Comparison of ENCODE assay signal across 8 cellular contexts in genomic region chr9:72305102-72305546, GRCh38. TPM values are rescaled to one million over a fixed set of nuclear protein-coding genes. Genes with fewer than 3 reads are reported as not detected.
DNase-seq lines count a peak whose midpoint lies in the region; ATAC-seq and TF ChIP-seq lines count a peak whose summit lies in the region.

No MANE protein-coding gene starts in this region.

- H3K36me3 Mint-ChIP-seq in Caco-2 (ENCODE audit: insufficient read depth, unreplicated experiment), result no peaks in the 10 kb centered on the region
- no peaks in the 10 kb centered on the region for H3K36me3 Mint-ChIP-seq in activated CD4-positive, alpha-beta memory T cell treated with anti-CD3 and anti-CD28 coated beads for 36 hours

- 4 to 32% (median 11%) methylated on average over 8 of the region's 8 CpGs for WGBS in ovary, 3 donors

- peaks cover 6% of the 10 kb centered on the region for H3K4me1 Mint-ChIP-seq in Caco-2 (ENCODE audit: low read depth, unreplicated experiment)
- H3K4me1 Mint-ChIP-seq in activated CD4-positive, alpha-beta memory T cell treated with anti-CD3 and anti-CD28 coated beads for 36 hours (ENCODE audit: low read depth), result peaks cover 28% of the 10 kb centered on the region

- no peak for ATAC-seq in GM18520 (IDR thresholded peaks at IDR 0.05; ENCODE audit: unreplicated experiment)

- DNase-seq in Caco-2 (peak; percentile 71 to 88), GM20000 (ENCODE audit: low spot score) (peak; percentile 19), HT-29 (ENCODE audit: low spot score) (peak; percentile 98), glomerular visceral epithelial cell (ENCODE audit: extremely low spot score) (peak; percentile 26), ovary (peak in 4 of 5 donors; percentile 42 to 82 (median 75)), NCI-H510A treated with DMSO at 0.1 percent for 48 hours (lab: John Stamatoyannopoulos, UW) (no peak)
- peak; percentile 36 for DNase-seq in activated CD4-positive, alpha-beta memory T cell treated with anti-CD3 and anti-CD28 coated beads for 36 hours

- intact Hi-C loops in Caco-2 (cut with micrococcal nuclease; ENCODE audit: unreplicated experiment), result loop anchor here (5.0 kb wide), 1 partner anchor 172 kb away; no protein-coding TSS in a partner anchor
- intact Hi-C loops in activated CD4-positive, alpha-beta memory T cell treated with anti-CD3 and anti-CD28 coated beads for 36 hours (cut with micrococcal nuclease), result no loop called here
- intact Hi-C loops in ovary (cut with DNase I), result no loop called here

- peak overlapping the region; percentile 91 for H3K27ac Mint-ChIP-seq in Caco-2 (ENCODE audit: unreplicated experiment)
- H3K27ac Mint-ChIP-seq in activated CD4-positive, alpha-beta memory T cell treated with anti-CD3 and anti-CD28 coated beads for 36 hours, result no peak overlapping the region

- H3K4me3 ChIP-seq in Caco-2 (ENCODE audit: low read depth, low read length) (peak overlapping the region; percentile 30), ovary (peak overlapping the region; percentile 26)

- H3K27me3 Mint-ChIP-seq in Caco-2 (ENCODE audit: insufficient read depth, unreplicated experiment), result no peaks in the 10 kb centered on the region
- no peaks in the 10 kb centered on the region for H3K27me3 Mint-ChIP-seq in activated CD4-positive, alpha-beta memory T cell treated with anti-CD3 and anti-CD28 coated beads for 36 hours

- H3K9me3 ChIP-seq in Caco-2 (no peaks in the 10 kb centered on the region), ovary (no peaks in the 10 kb centered on the region)

- peak overlapping the region in 1 of 2 donors; percentile 80 for H3K27ac ChIP-seq in ovary

- H3K4me3 Mint-ChIP-seq in Caco-2 (ENCODE audit: unreplicated experiment), result peak overlapping the region; percentile 76
- H3K4me3 Mint-ChIP-seq in activated CD4-positive, alpha-beta memory T cell treated with anti-CD3 and anti-CD28 coated beads for 36 hours, result no peak overlapping the region

- POLR2A ChIA-PET in Caco-2 (lab: Charles Lee), result interaction anchor here (0.6 to 0.9 kb wide), 2 partner anchors 11 to 61 kb away, joined by 3 to 4 read pairs; no protein-coding TSS in a partner anchor
- POLR2A ChIA-PET in activated CD4-positive, alpha-beta memory T cell treated with anti-CD3 and anti-CD28 coated beads for 36 hours (lab: Charles Lee), result no interaction called here

- H3K4me1 ChIP-seq in Caco-2 (no peaks in the 10 kb centered on the region), ovary (ENCODE audit: insufficient read depth) (peaks cover 3% of the 10 kb centered on the region)

- BruUV-seq in Caco-2 (replicated peaks; lab: Mats Ljungman, UMichigan), result no TSS peak

- H3K27me3 ChIP-seq in Caco-2 (replicated peaks; ENCODE audit: control insufficient read depth, insufficient read depth, low read length), result no peaks in the 10 kb centered on the region
- H3K27me3 ChIP-seq in ovary, result no peaks in the 10 kb centered on the region

- TF ChIP-seq EP300 in ovary (IDR thresholded peaks at IDR 0.05), result no peak

- TF ChIP-seq CTCF in Caco-2 (IDR thresholded peaks at IDR 0.05; ENCODE audit: insufficient read depth in 1 of 2, low read depth in 1 of 2, low read length in 1 of 2, severe bottlenecking in 1 of 2, unreplicated experiment in 1 of 2) (no peak), GM20000 (IDR thresholded peaks at IDR 0.05; ENCODE audit: extremely low read depth, missing control alignments) (no peak), ovary (IDR thresholded peaks at IDR 0.05) (no peak)

- H3K36me3 ChIP-seq in Caco-2 (ENCODE audit: control insufficient read depth, insufficient read depth, low read length) (no peaks in the 10 kb centered on the region), ovary (no peaks in the 10 kb centered on the region)

- peak; percentile 20 for TF ChIP-seq POLR2A in ovary (IDR thresholded peaks at IDR 0.05)

- CTCF ChIA-PET in Caco-2 (lab: Charles Lee), result no interaction called here
- CTCF ChIA-PET in activated CD4-positive, alpha-beta memory T cell treated with anti-CD3 and anti-CD28 coated beads for 36 hours (lab: Charles Lee), result interaction anchor here (0.6 to 1.4 kb wide), 5 partner anchors 11 to 1527 kb away, joined by 3 to 5 read pairs (median 3); no protein-coding TSS in a partner anchor

- H3K9me3 Mint-ChIP-seq in Caco-2 (ENCODE audit: unreplicated experiment), result no peaks in the 10 kb centered on the region
- no peaks in the 10 kb centered on the region for H3K9me3 Mint-ChIP-seq in activated CD4-positive, alpha-beta memory T cell treated with anti-CD3 and anti-CD28 coated beads for 36 hours

RNA-seq across cellular contexts. Expression of gene ZFAND5, which starts 59.9 kb away (rescaled TPM):
- total RNA-seq in Caco-2 (2022), result 30.9 and 34.4 TPM in 2 replicates
- total RNA-seq in HT-29 (2014; rRNA removed; shearing (Covaris generic)), result 204 and 236 TPM in 2 replicates
- total RNA-seq in activated CD4-positive, alpha-beta memory T cell treated with anti-CD3 and anti-CD28 coated beads for 36 hours, result 10 to 100 TPM; 92.4 to 93.8 TPM
- 100 to 1,000 TPM; 198 to 904 (median 321) TPM for total RNA-seq in ovary
- polyA plus RNA-seq in ovary, result 100 to 1,000 TPM; 146 to 208 TPM
